ENCODE assay signal across 9 cellular contexts in genomic region chr17:82315703-82316358, GRCh38. TPM values are rescaled to one million over a fixed set of nuclear protein-coding genes. Genes with fewer than 3 reads are reported as not detected.
DNase-seq lines count a peak whose midpoint lies in the region; ATAC-seq and TF ChIP-seq lines count a peak whose summit lies in the region.
"Had no signal": no experiment of that assay in that cellular context is flagged by ENCODE, and none has a peak within 500 bp of the region (broad histone marks: within the 10 kb centered on the region; RNA-seq: fewer than 3 reads in every experiment).

No MANE protein-coding gene starts in this region.

- H3K9ac ChIP-seq in SK-N-SH: no peak overlapping the region

- DNase-seq in CD1c-positive myeloid dendritic cell (ENCODE audit: extremely low spot score) (peak; percentile 32), Peyer's patch (peak in 2 of 3 donors; percentile 63 to 74), body of pancreas (no peak), SK-N-SH (no peak), NCI-H2107 treated with DMSO at 0.1 percent for 48 hours (lab: John Stamatoyannopoulos, UW; ENCODE audit: unreplicated experiment) (no peak), uterus (no peak), medulla oblongata (ENCODE audit: extremely low spot score) (no peak)
- peak; percentile 44 to 83 (median 64) for DNase-seq in naive thymus-derived CD8-positive, alpha-beta T cell
- DNase-seq: occipital lobe had no signal

- no peak for TF ChIP-seq EP300 in SK-N-SH (IDR thresholded peaks at IDR 0.05; ENCODE audit: borderline replicate concordance in 1 of 2, low read depth in 1 of 2, low read length in 1 of 2)

- no peak overlapping the region for H3K4me2 ChIP-seq in SK-N-SH

- TF ChIP-seq RAD21 in SK-N-SH (IDR thresholded peaks at IDR 0.05; ENCODE audit: low read length): no peak

- H3K36me3 Mint-ChIP-seq in naive thymus-derived CD8-positive, alpha-beta T cell: peaks cover 0 to 24% (median 5%) of the 10 kb centered on the region in 3 donors

- 20 to 26% methylated on average over 26 to 36 of the region's 36 CpGs for WGBS in body of pancreas, 2 donors
- 67% methylated on average over 36 of the region's 36 CpGs for whole genome bisulfite sequencing in SK-N-SH (ENCODE audit: low lambda C conversion rate)

- H3K79me2 ChIP-seq in SK-N-SH (ENCODE audit: insufficient read depth): no peaks in the 10 kb centered on the region

- peaks cover 20% of the 10 kb centered on the region for H3F3A ChIP-seq in SK-N-SH (replicated peaks; ENCODE audit: insufficient read depth)

- H3K4me1 ChIP-seq in Peyer's patch: peaks cover 0 to 21% (median 10%) of the 10 kb centered on the region in 4 donors
- no peaks in the 10 kb centered on the region for H3K4me1 ChIP-seq in body of pancreas
- peaks cover under 1 to 9% of the 10 kb centered on the region in 2 experiments; a peak in 3 of 4 replicates for H3K4me1 ChIP-seq in SK-N-SH (ENCODE audit: control insufficient read depth in 1 of 2, insufficient read depth in 2 of 2, low read depth in 1 of 2, low read length in 1 of 2)
- H3K4me1 ChIP-seq in uterus: no peaks in the 10 kb centered on the region

- TF ChIP-seq POLR2A in Peyer's patch (IDR thresholded peaks at IDR 0.05) (no peak), body of pancreas (IDR thresholded peaks at IDR 0.05) (no peak), uterus (IDR thresholded peaks at IDR 0.05) (no peak)

- no peaks in the 10 kb centered on the region for H3K9me3 ChIP-seq in Peyer's patch
- H3K9me3 ChIP-seq in body of pancreas: no peaks in the 10 kb centered on the region
- no peaks in the 10 kb centered on the region for H3K9me3 ChIP-seq in SK-N-SH
- H3K9me3 ChIP-seq in uterus: no peaks in the 10 kb centered on the region

- H3K9me3 Mint-ChIP-seq in naive thymus-derived CD8-positive, alpha-beta T cell: no peaks in the 10 kb centered on the region

- CTCF ChIA-PET in SK-N-SH (lab: Yijun Ruan, JAX): interaction anchor here (3.0 kb wide), 1 partner anchor 16 kb away, joined by 24 read pairs; no protein-coding TSS in a partner anchor

- H3K27ac ChIP-seq in Peyer's patch (peak overlapping the region; percentile 59 to 75 (median 72)), body of pancreas (no peak overlapping the region), SK-N-SH (ENCODE audit: low read depth in 2 of 2, low read length in 1 of 2) (no peak overlapping the region), uterus (no peak overlapping the region)

- H3K36me3 ChIP-seq in Peyer's patch: no peaks in the 10 kb centered on the region
- H3K36me3 ChIP-seq in body of pancreas (replicated peaks in 1 of 2; ENCODE audit: insufficient read depth in 1 of 2, low read depth in 2 of 2): no peaks in the 10 kb centered on the region
- H3K36me3 ChIP-seq in SK-N-SH (replicated peaks in 1 of 2; ENCODE audit: control insufficient read depth in 1 of 2, insufficient read depth in 2 of 2, low read length in 1 of 2): no peaks in the 10 kb centered on the region
- no peaks in the 10 kb centered on the region for H3K36me3 ChIP-seq in uterus

- no peaks in the 10 kb centered on the region for H4K20me1 ChIP-seq in SK-N-SH (ENCODE audit: insufficient read depth)

- H3K27ac Mint-ChIP-seq in naive thymus-derived CD8-positive, alpha-beta T cell: peak overlapping the region in 6 of 10 donors; percentile 92 to 98 (median 94)

- peak; percentile 19 for ATAC-seq in body of pancreas
- peak; percentile 59 to 60 for ATAC-seq in naive thymus-derived CD8-positive, alpha-beta T cell

- peak overlapping the region in 6 of 10 donors; percentile 90 to 98 (median 98) for H3K4me3 Mint-ChIP-seq in naive thymus-derived CD8-positive, alpha-beta T cell

- TF ChIP-seq CTCF in Peyer's patch (IDR thresholded peaks at IDR 0.05) (no peak), body of pancreas (IDR thresholded peaks at IDR 0.05) (no peak), SK-N-SH (IDR thresholded peaks at IDR 0.05) (no peak), uterus (IDR thresholded peaks at IDR 0.05) (no peak)

- peaks cover 0 to 2% (median 0%) of the 10 kb centered on the region in 5 donors for H3K27me3 Mint-ChIP-seq in naive thymus-derived CD8-positive, alpha-beta T cell

- POLR2A ChIA-PET in naive thymus-derived CD8-positive, alpha-beta T cell (lab: Charles Lee): interaction anchor here (1.3 to 11.5 kb wide), 5 partner anchors 14 to 87 kb away, joined by 3 to 344 read pairs (median 9); partner anchors contain the start of genes CSNK1D and SLC16A3
- POLR2A ChIA-PET in SK-N-SH (lab: Yijun Ruan, JAX): no interaction called here

- no peaks in the 10 kb centered on the region for H3K9me2 ChIP-seq in SK-N-SH

- peak overlapping the region; percentile 28 to 46 (median 35) for H3K4me3 ChIP-seq in Peyer's patch
- H3K4me3 ChIP-seq in body of pancreas: no peak overlapping the region
- H3K4me3 ChIP-seq in SK-N-SH (ENCODE audit: low read depth in 2 of 2, low read length in 1 of 2): no peak overlapping the region
- H3K4me3 ChIP-seq in uterus: no peak overlapping the region

- intact Hi-C loops in body of pancreas (cut with DNase I) (no loop called here), uterus (cut with DNase I; ENCODE audit: low total_unique reads) (no loop called here)

- no peak overlapping the region for H2AFZ ChIP-seq in SK-N-SH (ENCODE audit: low read depth)

- no peaks in the 10 kb centered on the region for H3K27me3 ChIP-seq in Peyer's patch
- H3K27me3 ChIP-seq in body of pancreas: no peaks in the 10 kb centered on the region
- peaks cover 5% of the 10 kb centered on the region; the same call in 1 of the 2 replicates for H3K27me3 ChIP-seq in SK-N-SH (ENCODE audit: insufficient read depth)
- peaks cover 6 to 26% of the 10 kb centered on the region in 2 donors for H3K27me3 ChIP-seq in uterus

- peaks cover 15 to 29% (median 26%) of the 10 kb centered on the region in 4 donors for H3K4me1 Mint-ChIP-seq in naive thymus-derived CD8-positive, alpha-beta T cell

TF ChIP-seq in SK-N-SH, 30 proteins besides CTCF, POLR2A, EP300 and RAD21 (continues in another document):
- TF ChIP-seq PBX3 (IDR thresholded peaks at IDR 0.05): no peak

RNA-seq across cellular contexts. Expression of gene CD7, which starts 1.6 kb away (rescaled TPM):
- total RNA-seq in Peyer's patch (10 to 100 TPM in 3 of 4 donors, not detected in 1; 11.6 to 15.4 (median 15.2) TPM), body of pancreas (not detected), uterus (1 to 10 TPM in 2 of 4 donors, not detected in 2; 2.1 to 4.1 TPM)
- 10 to 100 TPM; 66.9 to 67.8 TPM for total RNA-seq in naive thymus-derived CD8-positive, alpha-beta T cell
- 100 to 1,000 TPM; 166 to 233 (median 205) TPM for polyA plus RNA-seq in naive thymus-derived CD8-positive, alpha-beta T cell
- polyA plus RNA-seq in SK-N-SH (2012; rRNA removed): 0.07 TPM in 1 of 2 replicates, not detected in the other
- polyA plus RNA-seq in SK-N-SH (2012; cell fraction: cytosol; rRNA removed): 0.16 TPM in 1 of 2 replicates, not detected in the other
- not detected in 2 replicates for polyA plus RNA-seq in SK-N-SH (2012; cell fraction: nucleus; rRNA removed)
- total RNA-seq: occipital lobe had no signal

RNA-seq across cellular contexts. Expression of gene SECTM1, which starts 17.7 kb away (rescaled TPM):
- 100 to 1,000 TPM in 2 of 4 donors, 10 to 100 TPM in 2; 10.7 to 258 (median 94.5) TPM for total RNA-seq in Peyer's patch
- 1 to 10 TPM; 5.4 to 6.3 TPM for total RNA-seq in body of pancreas
- under 1 TPM in 1 of 2 experiments, not detected in 1; 0.18 TPM for total RNA-seq in naive thymus-derived CD8-positive, alpha-beta T cell
- polyA plus RNA-seq in naive thymus-derived CD8-positive, alpha-beta T cell: 1 to 10 TPM in 1 of 3 donors, not detected in 2; 1.2 TPM
- polyA plus RNA-seq in SK-N-SH (2012; rRNA removed): 2.1 and 3.8 TPM in 2 replicates
- 0.82 and 1.6 TPM in 2 replicates for polyA plus RNA-seq in SK-N-SH (2012; cell fraction: cytosol; rRNA removed)
- 1.3 and 1.4 TPM in 2 replicates for polyA plus RNA-seq in SK-N-SH (2012; cell fraction: nucleus; rRNA removed)
- 10 to 100 TPM in 2 of 4 donors, 1 to 10 TPM in 2; 3.5 to 29.4 (median 9.0) TPM for total RNA-seq in uterus

RNA-seq across cellular contexts. Expression of gene CSNK1D, which starts 42.3 kb away (rescaled TPM):
- total RNA-seq in Peyer's patch (100 to 1,000 TPM; 148 to 232 (median 215) TPM), body of pancreas (100 to 1,000 TPM in 1 of 2 donors, 10 to 100 TPM in 1; 37.6 to 116 TPM), uterus (100 to 1,000 TPM in 1 of 4 donors, 10 to 100 TPM in 3; 16.5 to 173 (median 44.6) TPM)
- 100 to 1,000 TPM; 184 to 201 TPM for total RNA-seq in naive thymus-derived CD8-positive, alpha-beta T cell
- polyA plus RNA-seq in naive thymus-derived CD8-positive, alpha-beta T cell: 10 to 100 TPM; 47.6 to 72.1 (median 48.6) TPM
- 133 and 216 TPM in 2 replicates for polyA plus RNA-seq in SK-N-SH (2012; rRNA removed)
- polyA plus RNA-seq in SK-N-SH (2012; cell fraction: cytosol; rRNA removed): 121 and 170 TPM in 2 replicates
- polyA plus RNA-seq in SK-N-SH (2012; cell fraction: nucleus; rRNA removed): 670 and 707 TPM in 2 replicates

RNA-seq across cellular contexts. Expression of gene TEX19, which starts 43.2 kb away (rescaled TPM):
- total RNA-seq in Peyer's patch (not detected), body of pancreas (not detected), uterus (not detected)
- total RNA-seq in naive thymus-derived CD8-positive, alpha-beta T cell: not detected
- polyA plus RNA-seq in naive thymus-derived CD8-positive, alpha-beta T cell: not detected
- polyA plus RNA-seq in SK-N-SH (2012; rRNA removed): 0.10 and 0.11 TPM in 2 replicates
- polyA plus RNA-seq in SK-N-SH (2012; cell fraction: cytosol; rRNA removed): 0.08 and 0.12 TPM in 2 replicates
- polyA plus RNA-seq in SK-N-SH (2012; cell fraction: nucleus; rRNA removed): 0.08 and 0.11 TPM in 2 replicates
- total RNA-seq: occipital lobe had no signal

RNA-seq across cellular contexts. Expression of gene UTS2R, which starts 55.7 kb away (rescaled TPM):
- total RNA-seq in Peyer's patch (not detected), body of pancreas (not detected), uterus (not detected)
- not detected for total RNA-seq in naive thymus-derived CD8-positive, alpha-beta T cell
- polyA plus RNA-seq in naive thymus-derived CD8-positive, alpha-beta T cell: not detected
- not detected in 2 replicates for polyA plus RNA-seq in SK-N-SH (2012; rRNA removed)
- polyA plus RNA-seq in SK-N-SH (2012; cell fraction: cytosol; rRNA removed): not detected in 2 replicates
- not detected in 2 replicates for polyA plus RNA-seq in SK-N-SH (2012; cell fraction: nucleus; rRNA removed)
- total RNA-seq: occipital lobe had no signal

Comparison
In these comparisons a context has a peak if more than half of its experiments do, and no peak if none do; other contexts are left out.
1. DNase-seq: peak in CD1c-positive myeloid dendritic cell (single experiment), Peyer's patch (2 of 3) and naive thymus-derived CD8-positive, alpha-beta T cell (10 of 10); none in body of pancreas (0 of 4), SK-N-SH (single experiment), NCI-H2107 treated with DMSO at 0.1 percent for 48 hours (single experiment), uterus (0 of 2) and medulla oblongata (single experiment).
2. H3K27ac ChIP-seq: peak in Peyer's patch (4 of 4); none in body of pancreas (0 of 4), SK-N-SH (0 of 2) and uterus (0 of 2).
3. H3K4me3 ChIP-seq: peak in Peyer's patch (4 of 4); none in body of pancreas (0 of 2), SK-N-SH (0 of 2) and uterus (0 of 2).
4. RNA of gene CD7, which starts 1.6 kb away (total RNA-seq): 66.9 to 67.8 TPM in naive thymus-derived CD8-positive, alpha-beta T cell; 11.6 to 15.4 TPM in Peyer's patch, 2.1 to 4.1 TPM in uterus and not detected in body of pancreas; every median in the first group is over 4 times any median in the second.